In the genomic region with DNA sequence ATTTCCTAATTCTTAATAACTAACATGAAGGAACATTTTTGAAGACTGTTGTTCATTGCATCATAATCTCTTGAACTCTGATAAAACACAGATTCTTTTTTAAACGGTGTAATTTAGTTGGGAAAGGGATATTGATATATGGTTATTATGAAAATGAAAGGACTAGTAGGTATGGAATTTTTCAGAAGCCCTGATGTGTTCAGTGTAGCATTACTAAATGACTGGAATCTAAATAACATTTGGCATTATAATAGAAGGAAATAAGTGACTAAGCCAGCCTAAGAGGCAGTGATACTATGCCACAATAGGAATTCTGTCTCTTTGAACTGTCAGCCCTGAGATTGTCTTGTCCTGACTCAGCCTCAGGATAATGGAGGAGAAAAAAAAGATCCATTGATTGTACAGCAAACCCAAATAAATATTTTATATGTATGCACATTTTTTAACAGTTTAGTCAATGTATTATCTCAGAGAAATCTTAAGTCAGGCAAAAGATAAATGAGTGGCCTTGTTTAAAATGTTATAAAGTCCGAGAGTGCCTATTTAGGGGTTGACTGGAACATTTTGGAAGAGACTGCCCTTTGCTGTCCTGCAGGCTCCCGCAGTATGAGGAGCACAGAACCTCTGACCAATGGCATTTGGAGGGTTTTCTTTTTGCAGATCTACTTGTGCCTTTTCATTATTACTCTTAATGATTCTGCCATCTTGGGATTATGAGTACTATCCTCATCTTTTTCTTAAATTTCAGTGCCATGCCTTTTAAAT, we compare ENCODE assay signal across 17 cellular contexts.
DNase-seq lines count a peak whose midpoint lies in the region; ATAC-seq and TF ChIP-seq lines count a peak whose summit lies in the region.
"Had no signal": no experiment of that assay in that cellular context is flagged by ENCODE, and none has a peak within 500 bp of the region (broad histone marks: within the 10 kb centered on the region; RNA-seq: fewer than 3 reads in every experiment).

No MANE protein-coding gene starts in this region.

- H3K4me3 ChIP-seq in Karpas-422 (ENCODE audit: low read length) (no peak overlapping the region), astrocyte of the spinal cord (ENCODE audit: low read depth, low read length) (no peak overlapping the region), suprapubic skin (no peak overlapping the region)
- H3K4me3 ChIP-seq: heart left ventricle, lung had no signal

- 63% methylated on average over 3 of the region's 3 CpGs for WGBS in suprapubic skin

- TF ChIP-seq CTCF in astrocyte of the spinal cord (IDR thresholded peaks at IDR 0.05; ENCODE audit: low read depth, low read length) (no peak), suprapubic skin (IDR thresholded peaks at IDR 0.05) (no peak)

- 0 out of 2 replicates have a peak overlapping the region, but pooled peaks have one; percentile 67 for H3K9ac ChIP-seq in Karpas-422 (ENCODE audit: low read length)

- no peaks in the 10 kb centered on the region; the same call in 1 of the 2 replicates for H3K36me3 ChIP-seq in Karpas-422 (ENCODE audit: insufficient read depth, low read length)
- no peaks in the 10 kb centered on the region for H3K36me3 ChIP-seq in suprapubic skin
- H3K36me3 ChIP-seq: heart left ventricle had no signal

- peak overlapping the region; percentile 37 for H2AFZ ChIP-seq in Karpas-422 (ENCODE audit: low read length)

- peak overlapping the region; percentile 67 for H3K4me2 ChIP-seq in Karpas-422 (ENCODE audit: low read depth, low read length, poor library complexity, severe bottlenecking)

- ATAC-seq in esophagus mucosa (no peak), HG03175 (IDR thresholded peaks at IDR 0.05; ENCODE audit: unreplicated experiment) (no peak), GM19328 (IDR thresholded peaks at IDR 0.05; ENCODE audit: unreplicated experiment) (no peak)
- ATAC-seq: heart left ventricle had no signal

- no peak for TF ChIP-seq POLR2A in suprapubic skin (IDR thresholded peaks at IDR 0.05)

- peak; percentile 79 for DNase-seq in AG08395 (ENCODE audit: low spot score)
- no peak for DNase-seq in Karpas-422
- DNase-seq in astrocyte of the spinal cord (ENCODE audit: low read depth, low spot score) = peak; percentile 73
- DNase-seq in kidney glomerular epithelial cell (lab: John Stamatoyannopoulos, UW) = peak; percentile 63
- no peak for DNase-seq in suprapubic skin (ENCODE audit: low spot score in 2 of 2)
- DNase-seq: activated T-cell treated with anti-CD3 and anti-CD28 coated beads, Interleukin-2, amount 50 U/mL, for 24 hours; amygdala; DMS79 treated with DMSO at 0.1 percent for 48 hours; effector CD4-positive, alpha-beta T cell; HCEC 1CT; heart left ventricle; NCI-H1694 treated with DMSO at 0.1 percent for 48 hours; nucleus accumbens had no signal

- TF ChIP-seq EP300 in suprapubic skin (IDR thresholded peaks at IDR 0.05) = no peak

- H3K27ac ChIP-seq in Karpas-422 (ENCODE audit: low read length) = peak overlapping the region; percentile 87
- H3K27ac ChIP-seq in suprapubic skin = no peak overlapping the region
- H3K27ac ChIP-seq: heart left ventricle had no signal

- H3K4me1 ChIP-seq in Karpas-422 (ENCODE audit: low read length) (peaks cover 85% of the 10 kb centered on the region), suprapubic skin (peaks cover 6% of the 10 kb centered on the region)

- in situ Hi-C loops in astrocyte of the spinal cord (cut with HindIII; ENCODE audit: low sequenced_read_pairs) = no loop called here

- H3K9me2 ChIP-seq in Karpas-422 (replicated peaks; ENCODE audit: insufficient read depth, low read length) = no peaks in the 10 kb centered on the region

- H3K79me2 ChIP-seq in Karpas-422 (ENCODE audit: low read length) = no peaks in the 10 kb centered on the region

- no peaks in the 10 kb centered on the region for H4K20me1 ChIP-seq in Karpas-422 (ENCODE audit: insufficient read depth, low read depth, low read length)

- H3K9me3 ChIP-seq in Karpas-422 (ENCODE audit: low read length) (no peaks in the 10 kb centered on the region), suprapubic skin (no peaks in the 10 kb centered on the region)
- H3K9me3 ChIP-seq: heart left ventricle had no signal

- H3K27me3 ChIP-seq in Karpas-422 (ENCODE audit: low read length) (no peaks in the 10 kb centered on the region), suprapubic skin (no peaks in the 10 kb centered on the region)

Comparison
In these comparisons a context has a peak if more than half of its experiments do, and no peak if none do; other contexts are left out.
1. DNase-seq: peak in AG08395 (single experiment), astrocyte of the spinal cord (single experiment) and kidney glomerular epithelial cell (single experiment); none in Karpas-422 (single experiment) and suprapubic skin (0 of 2).